1 cellular context compared by ENCODE assay signal in the genomic region with DNA sequence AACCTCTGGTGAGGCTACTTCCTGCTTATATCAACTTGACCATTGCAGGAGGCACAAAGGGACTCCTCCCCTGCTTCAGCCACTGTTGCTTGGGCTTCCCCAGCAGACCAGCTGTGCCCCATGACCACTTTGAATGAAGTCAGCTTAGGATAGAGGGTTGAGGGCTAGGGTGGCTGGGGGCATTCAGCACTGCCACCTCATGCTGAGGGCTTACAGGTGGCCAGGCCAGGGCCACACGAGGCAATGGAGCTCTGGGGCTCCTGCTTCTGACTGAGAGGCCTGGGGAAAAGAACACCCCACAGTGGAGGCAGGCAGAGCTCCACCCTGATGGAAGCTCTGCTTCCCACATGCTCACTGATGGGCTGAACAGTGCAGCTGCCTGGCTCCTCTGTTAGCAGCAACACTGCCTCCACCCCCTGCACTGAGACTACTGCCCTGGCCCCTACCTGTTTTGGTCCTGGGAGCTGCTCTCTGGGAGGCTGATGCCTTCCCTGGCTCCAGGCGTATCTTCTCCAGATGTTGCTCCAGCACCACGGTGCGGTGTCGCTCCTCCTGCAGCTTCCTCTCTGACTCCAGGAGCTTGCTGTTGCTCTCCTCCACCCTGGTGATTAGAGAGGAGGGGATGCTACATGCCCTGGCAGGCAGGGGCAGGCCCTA.
TF ChIP-seq lines count a peak whose summit lies in the region.

No MANE protein-coding gene starts in this region.

TF ChIP-seq in SK-N-SH treated with all-trans-retinoic acid at 6 μM for 48 hours, 23 proteins besides CTCF, POLR2A, EP300 and RAD21 (continued from another document):
- TF ChIP-seq, protein P1, sequence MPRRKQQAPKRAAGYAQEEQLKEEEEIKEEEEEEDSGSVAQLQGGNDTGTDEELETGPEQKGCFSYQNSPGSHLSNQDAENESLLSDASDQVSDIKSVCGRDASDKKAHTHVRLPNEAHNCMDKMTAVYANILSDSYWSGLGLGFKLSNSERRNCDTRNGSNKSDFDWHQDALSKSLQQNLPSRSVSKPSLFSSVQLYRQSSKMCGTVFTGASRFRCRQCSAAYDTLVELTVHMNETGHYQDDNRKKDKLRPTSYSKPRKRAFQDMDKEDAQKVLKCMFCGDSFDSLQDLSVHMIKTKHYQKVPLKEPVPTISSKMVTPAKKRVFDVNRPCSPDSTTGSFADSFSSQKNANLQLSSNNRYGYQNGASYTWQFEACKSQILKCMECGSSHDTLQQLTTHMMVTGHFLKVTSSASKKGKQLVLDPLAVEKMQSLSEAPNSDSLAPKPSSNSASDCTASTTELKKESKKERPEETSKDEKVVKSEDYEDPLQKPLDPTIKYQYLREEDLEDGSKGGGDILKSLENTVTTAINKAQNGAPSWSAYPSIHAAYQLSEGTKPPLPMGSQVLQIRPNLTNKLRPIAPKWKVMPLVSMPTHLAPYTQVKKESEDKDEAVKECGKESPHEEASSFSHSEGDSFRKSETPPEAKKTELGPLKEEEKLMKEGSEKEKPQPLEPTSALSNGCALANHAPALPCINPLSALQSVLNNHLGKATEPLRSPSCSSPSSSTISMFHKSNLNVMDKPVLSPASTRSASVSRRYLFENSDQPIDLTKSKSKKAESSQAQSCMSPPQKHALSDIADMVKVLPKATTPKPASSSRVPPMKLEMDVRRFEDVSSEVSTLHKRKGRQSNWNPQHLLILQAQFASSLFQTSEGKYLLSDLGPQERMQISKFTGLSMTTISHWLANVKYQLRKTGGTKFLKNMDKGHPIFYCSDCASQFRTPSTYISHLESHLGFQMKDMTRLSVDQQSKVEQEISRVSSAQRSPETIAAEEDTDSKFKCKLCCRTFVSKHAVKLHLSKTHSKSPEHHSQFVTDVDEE (CRISPR knock-in tag; IDR thresholded peaks at IDR 0.05), result no peak
- no peak for TF ChIP-seq GLIS3 (CRISPR knock-in tag; IDR thresholded peaks at IDR 0.05)
- TF ChIP-seq ESRRG (CRISPR knock-in tag; IDR thresholded peaks at IDR 0.05), result no peak
- no peak for TF ChIP-seq TCF4 (CRISPR knock-in tag; IDR thresholded peaks at IDR 0.05; ENCODE audit: borderline replicate concordance)
- TF ChIP-seq RARB (CRISPR knock-in tag; IDR thresholded peaks at IDR 0.05), result no peak
- no peak for TF ChIP-seq OSR1 (CRISPR knock-in tag; IDR thresholded peaks at IDR 0.05)
- no peak for TF ChIP-seq ZFP3 (CRISPR knock-in tag; IDR thresholded peaks at IDR 0.05)
- no peak for TF ChIP-seq ZNF70 (CRISPR knock-in tag; IDR thresholded peaks at IDR 0.05)
- TF ChIP-seq ISL1 (CRISPR knock-in tag; IDR thresholded peaks at IDR 0.05), result no peak
- TF ChIP-seq PPARA (CRISPR knock-in tag; IDR thresholded peaks at IDR 0.05; ENCODE audit: borderline replicate concordance), result no peak
- TF ChIP-seq, protein P2, sequence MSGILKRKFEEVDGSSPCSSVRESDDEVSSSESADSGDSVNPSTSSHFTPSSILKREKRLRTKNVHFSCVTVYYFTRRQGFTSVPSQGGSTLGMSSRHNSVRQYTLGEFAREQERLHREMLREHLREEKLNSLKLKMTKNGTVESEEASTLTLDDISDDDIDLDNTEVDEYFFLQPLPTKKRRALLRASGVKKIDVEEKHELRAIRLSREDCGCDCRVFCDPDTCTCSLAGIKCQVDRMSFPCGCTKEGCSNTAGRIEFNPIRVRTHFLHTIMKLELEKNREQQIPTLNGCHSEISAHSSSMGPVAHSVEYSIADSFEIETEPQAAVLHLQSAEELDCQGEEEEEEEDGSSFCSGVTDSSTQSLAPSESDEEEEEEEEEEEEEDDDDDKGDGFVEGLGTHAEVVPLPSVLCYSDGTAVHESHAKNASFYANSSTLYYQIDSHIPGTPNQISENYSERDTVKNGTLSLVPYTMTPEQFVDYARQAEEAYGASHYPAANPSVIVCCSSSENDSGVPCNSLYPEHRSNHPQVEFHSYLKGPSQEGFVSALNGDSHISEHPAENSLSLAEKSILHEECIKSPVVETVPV (CRISPR knock-in tag; IDR thresholded peaks at IDR 0.05), result no peak
